ENCODE assay signal across 1 cellular context in genomic region chr1:155052412-155053400, GRCh38.
TF ChIP-seq lines count a peak whose summit lies in the region.

No MANE protein-coding gene starts in this region.

TF ChIP-seq in K562, 482 proteins besides CTCF, POLR2A, EP300 and RAD21 (continued from another document):
- TF ChIP-seq CLOCK (CRISPR knock-in tag; IDR thresholded peaks at IDR 0.05; ENCODE audit: borderline replicate concordance) (no peak), KLF1 (tag; IDR thresholded peaks at IDR 0.05) (no peak), STAG1 (CRISPR knock-in tag; IDR thresholded peaks at IDR 0.05; ENCODE audit: borderline replicate concordance) (no peak), CBFA2T3 (IDR thresholded peaks at IDR 0.05) (peak; percentile 81), NCOR1 (IDR thresholded peaks at IDR 0.05) (peak; percentile 40; the same call in 1 of the 2 replicates), USF1 (CRISPR knock-in tag; IDR thresholded peaks at IDR 0.05) (no peak), ZEB2 (IDR thresholded peaks at IDR 0.05) (peak; percentile 90), REST (CRISPR knock-in tag; IDR thresholded peaks at IDR 0.05; ENCODE audit: low read depth) (no peak), EZH2 (IDR thresholded peaks at IDR 0.05; ENCODE audit: borderline replicate concordance, low read depth, low read length) (no peak), CUX1 (CRISPR knock-in tag; IDR thresholded peaks at IDR 0.05) (no peak), RBM34 (IDR thresholded peaks at IDR 0.05; ENCODE audit: borderline replicate concordance, insufficient read depth, low read length) (no peak), ZBTB40 (IDR thresholded peaks at IDR 0.05) (no peak), ZBTB40 (CRISPR knock-in tag; IDR thresholded peaks at IDR 0.05) (no peak), ZBTB17 (CRISPR knock-in tag; IDR thresholded peaks at IDR 0.05) (no peak), SUPT5H (IDR thresholded peaks at IDR 0.05) (no peak), CC2D1A (IDR thresholded peaks at IDR 0.05) (no peak)
